Comparison of ENCODE assay signal across 18 cellular contexts in genomic region chr10:127442220-127442525, GRCh38.
DNase-seq lines count a peak whose midpoint lies in the region; TF ChIP-seq lines count a peak whose summit lies in the region.
"Had no signal": no experiment of that assay in that cellular context is flagged by ENCODE, and none has a peak within 500 bp of the region (broad histone marks: within the 10 kb centered on the region; RNA-seq: fewer than 3 reads in every experiment).

No MANE protein-coding gene starts in this region.

- peak overlapping the region; percentile 36 for H3K27ac Mint-ChIP-seq in endothelial cell (ENCODE audit: unreplicated experiment)
- peak overlapping the region; percentile 48 for H3K27ac Mint-ChIP-seq in neural progenitor cell
- H3K27ac Mint-ChIP-seq: CD4-positive, CD25-positive, alpha-beta regulatory T cell had no signal

- no peaks in the 10 kb centered on the region for H3F3A ChIP-seq in neural progenitor cell (ENCODE audit: low read depth)

- H3K36me3 ChIP-seq in HUES64 (ENCODE audit: insufficient read depth, low read length), result peaks cover 30% of the 10 kb centered on the region; the same call in 1 of the 2 replicates
- no peaks in the 10 kb centered on the region for H3K36me3 ChIP-seq in neural progenitor cell
- H3K36me3 ChIP-seq: BE2C had no signal

- peaks cover 8% of the 10 kb centered on the region for H3K4me1 ChIP-seq in HUES64 (ENCODE audit: insufficient read depth, low read length)
- H3K4me1 ChIP-seq in neural progenitor cell, result peaks cover 4% of the 10 kb centered on the region
- H3K4me1 ChIP-seq: BE2C, SJCRH30 had no signal

- H3K4me1 Mint-ChIP-seq in endothelial cell (ENCODE audit: unreplicated experiment) (peaks cover 4% of the 10 kb centered on the region), neural progenitor cell (peaks cover 7% of the 10 kb centered on the region)
- H3K4me1 Mint-ChIP-seq: CD4-positive, CD25-positive, alpha-beta regulatory T cell had no signal

- peaks cover 8% of the 10 kb centered on the region for H3K9me3 Mint-ChIP-seq in endothelial cell (ENCODE audit: unreplicated experiment)
- peaks cover 7% of the 10 kb centered on the region for H3K9me3 Mint-ChIP-seq in neural progenitor cell

- no peak overlapping the region for H2AFZ ChIP-seq in neural progenitor cell (replicated peaks)
- H2AFZ ChIP-seq: PC-9 had no signal

- no peaks in the 10 kb centered on the region for H3K79me2 ChIP-seq in neural progenitor cell (ENCODE audit: low read depth)

- DNase-seq in endothelial cell (ENCODE audit: low spot score) (no peak), neural progenitor cell (ENCODE audit: low spot score) (no peak), AG08395 (ENCODE audit: low spot score) (no peak), NCI-H2029 (lab: John Stamatoyannopoulos, UW) (no peak), NCI-H345 treated with DMSO at 0.1 percent for 48 hours (lab: John Stamatoyannopoulos, UW; ENCODE audit: unreplicated experiment) (no peak), DMS 273 treated with DMSO at 0.1 percent for 48 hours (lab: John Stamatoyannopoulos, UW) (no peak)
- DNase-seq: BE2C; CD4-positive, CD25-positive, alpha-beta regulatory T cell; DMS53; KBM-7; MV-4-11; NCI-H1105; NCI-H1436 treated with DMSO at 0.1 percent for 48 hours; NCI-H187 treated with DMSO at 0.1 percent for 48 hours; NCI-H2107; PC-9; SJCRH30 had no signal

- TF ChIP-seq CTCF in endothelial cell (IDR thresholded peaks at IDR 0.05; ENCODE audit: unreplicated experiment), result no peak
- no peak for TF ChIP-seq CTCF in neural progenitor cell (IDR thresholded peaks at IDR 0.05)

- H3K36me3 Mint-ChIP-seq in endothelial cell (ENCODE audit: low read depth, unreplicated experiment) (peaks cover 75% of the 10 kb centered on the region), neural progenitor cell (peaks cover 63% of the 10 kb centered on the region)
- H3K36me3 Mint-ChIP-seq: CD4-positive, CD25-positive, alpha-beta regulatory T cell had no signal

- H3K4me3 ChIP-seq in HUES64 (ENCODE audit: low read length) (no peak overlapping the region), neural progenitor cell (no peak overlapping the region)
- H3K4me3 ChIP-seq: PC-9, SJCRH30 had no signal

- 0 out of 2 replicates have a peak, but pooled peaks cover 3% of the 10 kb centered on the region for H3K9me3 ChIP-seq in HUES64 (ENCODE audit: insufficient read depth, low read depth, low read length)
- no peaks in the 10 kb centered on the region for H3K9me3 ChIP-seq in neural progenitor cell (ENCODE audit: low read depth)
- H3K9me3 ChIP-seq: BE2C, SJCRH30 had no signal

- peaks cover 11% of the 10 kb centered on the region for H3K27me3 Mint-ChIP-seq in endothelial cell (ENCODE audit: unreplicated experiment)
- peaks cover 5% of the 10 kb centered on the region for H3K27me3 Mint-ChIP-seq in neural progenitor cell (ENCODE audit: insufficient read depth, low read depth)
- H3K27me3 Mint-ChIP-seq: CD4-positive, CD25-positive, alpha-beta regulatory T cell had no signal

- H3K4me2 ChIP-seq in neural progenitor cell, result no peak overlapping the region
- H3K4me2 ChIP-seq: PC-9 had no signal

- H3K27me3 ChIP-seq in HUES64 (ENCODE audit: insufficient read depth, low read length) (no peaks in the 10 kb centered on the region), neural progenitor cell (no peaks in the 10 kb centered on the region)
- H3K27me3 ChIP-seq: BE2C, SJCRH30 had no signal

- H3K27ac ChIP-seq in HUES64 (ENCODE audit: low read depth, low read length), result peak overlapping the region; percentile 71; the same call in 1 of the 2 replicates
- H3K27ac ChIP-seq in neural progenitor cell, result no peak overlapping the region
- H3K27ac ChIP-seq: PC-9, SJCRH30 had no signal

- H4K20me1 ChIP-seq in neural progenitor cell (ENCODE audit: low read depth), result no peaks in the 10 kb centered on the region

- peak overlapping the region; percentile 77 for H3K4me3 Mint-ChIP-seq in endothelial cell (ENCODE audit: unreplicated experiment)
- H3K4me3 Mint-ChIP-seq in neural progenitor cell, result no peak overlapping the region
- H3K4me3 Mint-ChIP-seq: CD4-positive, CD25-positive, alpha-beta regulatory T cell had no signal

- H3K9ac ChIP-seq in HUES64 (ENCODE audit: low read depth, low read length) (no peak overlapping the region), neural progenitor cell (no peak overlapping the region)

- 97% methylated on average over 5 of the region's 5 CpGs for WGBS in HUES64
